11 cellular contexts compared by ENCODE assay signal in genomic region chr2:74867841-74868658, GRCh38. TPM values are rescaled to one million over a fixed set of nuclear protein-coding genes. Genes with fewer than 3 reads are reported as not detected.
DNase-seq lines count a peak whose midpoint lies in the region; ATAC-seq and TF ChIP-seq lines count a peak whose summit lies in the region.
"Had no signal": no experiment of that assay in that cellular context is flagged by ENCODE, and none has a peak within 500 bp of the region (broad histone marks: within the 10 kb centered on the region; RNA-seq: fewer than 3 reads in every experiment).

No MANE protein-coding gene starts in this region.

- peaks cover 10% of the 10 kb centered on the region for H3K36me3 Mint-ChIP-seq in endothelial cell (ENCODE audit: low read depth, unreplicated experiment)
- H3K36me3 Mint-ChIP-seq in nephron progenitor cell (ENCODE audit: low read depth): peaks cover 74% of the 10 kb centered on the region

- DNase-seq in AG09319 (ENCODE audit: extremely low read depth, low read depth): peak; percentile 18
- DNase-seq in endothelial cell (ENCODE audit: low spot score): no peak
- no peak for DNase-seq in nephron progenitor cell
- DNase-seq in effector CD4-positive, alpha-beta T cell: no peak
- DNase-seq in hypothalamus (lab: John Stamatoyannopoulos, UW): no peak
- DNase-seq in activated CD4-positive, CD25-positive, alpha-beta regulatory T cell treated with anti-CD3 and anti-CD28 coated beads, Interleukin-2, amount 50 U/mL, for 72 hours: no peak
- DNase-seq: activated gamma-delta T cell treated with Interleukin-2 at 50 U/mL for 16 hours, esophagus squamous epithelium, NCI-H2029 had no signal

- peaks cover 9% of the 10 kb centered on the region; the same call in 1 of the 2 replicates for H3K4me1 ChIP-seq in HUES48 (ENCODE audit: control insufficient read depth, insufficient read depth, low read length)
- H3K4me1 ChIP-seq: esophagus squamous epithelium had no signal

- H3K4me3 ChIP-seq in HUES48 (ENCODE audit: low read depth, low read length): no peak overlapping the region
- H3K4me3 ChIP-seq: esophagus squamous epithelium had no signal

- H3K27ac ChIP-seq in HUES48 (ENCODE audit: low read depth, low read length): peak overlapping the region; percentile 42

- H3K4me3 Mint-ChIP-seq in endothelial cell (ENCODE audit: unreplicated experiment) (peak overlapping the region; percentile 27), nephron progenitor cell (no peak overlapping the region)

- no peak for ATAC-seq in HG03025 (IDR thresholded peaks at IDR 0.05; ENCODE audit: low FRiP score, unreplicated experiment)

- H3K36me3 ChIP-seq in HUES48 (ENCODE audit: control insufficient read depth, insufficient read depth, low read length): peaks cover 45% of the 10 kb centered on the region

- H3K9ac ChIP-seq in HUES48 (ENCODE audit: low read depth, low read length): no peak overlapping the region

- H3K9me3 ChIP-seq in HUES48 (ENCODE audit: control insufficient read depth, insufficient read depth, low read length): no peaks in the 10 kb centered on the region
- H3K9me3 ChIP-seq: esophagus squamous epithelium had no signal

- H3K9me3 Mint-ChIP-seq in endothelial cell (ENCODE audit: unreplicated experiment) (no peaks in the 10 kb centered on the region), nephron progenitor cell (no peaks in the 10 kb centered on the region)

- H3K27me3 ChIP-seq in HUES48 (ENCODE audit: control insufficient read depth, insufficient read depth, low read length): no peaks in the 10 kb centered on the region
- H3K27me3 ChIP-seq: esophagus squamous epithelium had no signal

- H3K27ac Mint-ChIP-seq in endothelial cell (ENCODE audit: unreplicated experiment) (no peak overlapping the region), nephron progenitor cell (peak overlapping the region; percentile 53)

- no peak for TF ChIP-seq CTCF in AG09319 (IDR thresholded peaks at IDR 0.05; ENCODE audit: low read depth, low read length)
- no peak for TF ChIP-seq CTCF in endothelial cell (IDR thresholded peaks at IDR 0.05; ENCODE audit: unreplicated experiment)
- no peak for TF ChIP-seq CTCF in nephron progenitor cell (IDR thresholded peaks at IDR 0.05)

- peaks cover 2% of the 10 kb centered on the region for H3K27me3 Mint-ChIP-seq in endothelial cell (ENCODE audit: unreplicated experiment)
- peaks cover 4% of the 10 kb centered on the region for H3K27me3 Mint-ChIP-seq in nephron progenitor cell (ENCODE audit: low read depth, poor library complexity)

- peaks cover 32% of the 10 kb centered on the region for H3K4me1 Mint-ChIP-seq in endothelial cell (ENCODE audit: unreplicated experiment)
- peaks cover 68% of the 10 kb centered on the region for H3K4me1 Mint-ChIP-seq in nephron progenitor cell

RNA-seq across cellular contexts. Expression of gene HK2, which starts 34.1 kb away (rescaled TPM):
- total RNA-seq in endothelial cell (ENCODE audit: unreplicated experiment): 23.2 TPM
